In genomic region chr5:76472338-76473336, GRCh38 we compare ENCODE assay signal across 11 cellular contexts.
DNase-seq lines count a peak whose midpoint lies in the region; ATAC-seq, FAIRE-seq and TF ChIP-seq lines count a peak whose summit lies in the region.
"Had no signal": no experiment of that assay in that cellular context is flagged by ENCODE, and none has a peak within 500 bp of the region (broad histone marks: within the 10 kb centered on the region; RNA-seq: fewer than 3 reads in every experiment).

No MANE protein-coding gene starts in this region.

- peak overlapping the region; percentile 61 for H3K4me3 Mint-ChIP-seq in T-helper 17 cell

- no peak for ATAC-seq in T-helper 17 cell
- ATAC-seq: left lung had no signal

- H3K27me3 Mint-ChIP-seq in T-helper 17 cell = no peaks in the 10 kb centered on the region

- DNase-seq in GM12892 (ENCODE audit: insufficient read length) (no peak), T-helper 17 cell (no peak), NCI-H187 treated with DMSO at 0.1 percent for 48 hours (lab: John Stamatoyannopoulos, UW) (no peak), hippocampal formation (lab: John Stamatoyannopoulos, UW) (no peak), retina (no peak), NCI-H128 (lab: John Stamatoyannopoulos, UW; ENCODE audit: unreplicated experiment) (no peak)
- peak; percentile 8 for DNase-seq in central memory CD4-positive, alpha-beta T cell
- DNase-seq in stimulated activated CD4-positive, alpha-beta T cell treated with anti-CD3 and anti-CD28 coated beads, Interleukin-15, amount 100 ng/mL, for 48 hours (ENCODE audit: low read depth in 2 of 2) = peak; percentile 9 to 12
- DNase-seq: left lung, NCI-H1092, nucleus accumbens had no signal

- no peaks in the 10 kb centered on the region for H3K9me3 ChIP-seq in T-helper 17 cell (ENCODE audit: control insufficient read depth, low read length, poor library complexity, severe bottlenecking)
- H3K9me3 ChIP-seq: left lung had no signal

- H3K27ac Mint-ChIP-seq in T-helper 17 cell = peak overlapping the region; percentile 99

- no peak for TF ChIP-seq POLR2A in GM12892 (IDR thresholded peaks at IDR 0.05; ENCODE audit: low read depth, low read length)

- H3K4me1 Mint-ChIP-seq in T-helper 17 cell = peaks cover 56% of the 10 kb centered on the region

- peaks cover 2% of the 10 kb centered on the region for H3K36me3 Mint-ChIP-seq in T-helper 17 cell (ENCODE audit: low read depth)

- FAIRE-seq in GM12892 (lab: Jason Lieb, UNC) = peak; percentile 36

Comparison
In these comparisons a context has a peak if more than half of its experiments do, and no peak if none do; other contexts are left out.
1. DNase-seq: peak in central memory CD4-positive, alpha-beta T cell (single experiment) and stimulated activated CD4-positive, alpha-beta T cell treated with anti-CD3 and anti-CD28 coated beads, Interleukin-15, amount 100 ng/mL, for 48 hours (2 of 2); none in GM12892 (single experiment), T-helper 17 cell (0 of 3), NCI-H187 treated with DMSO at 0.1 percent for 48 hours (single experiment), hippocampal formation (0 of 2), retina (single experiment) and NCI-H128 (single experiment).